19 cellular contexts compared by ENCODE assay signal in genomic region chr20:50843331-50844276, GRCh38. TPM values are rescaled to one million over a fixed set of nuclear protein-coding genes. Genes with fewer than 3 reads are reported as not detected.
DNase-seq lines count a peak whose midpoint lies in the region; ATAC-seq, FAIRE-seq and TF ChIP-seq lines count a peak whose summit lies in the region.
"Had no signal": no experiment of that assay in that cellular context is flagged by ENCODE, and none has a peak within 500 bp of the region (broad histone marks: within the 10 kb centered on the region; RNA-seq: fewer than 3 reads in every experiment).

No MANE protein-coding gene starts in this region.

- H3K36me3 Mint-ChIP-seq in activated CD4-positive, alpha-beta T cell treated with anti-CD3 and anti-CD28 coated beads, Interleukin-2, amount 10 ng/mL, durations not matched to agents 7 days and 5 days (ENCODE audit: low read depth): no peaks in the 10 kb centered on the region
- H3K36me3 Mint-ChIP-seq in stimulated activated effector memory CD8-positive, alpha-beta T cell treated with anti-CD3 and anti-CD28 coated beads, Interleukin-12 subunit alpha, Interleukin-12 subunit beta, amount 100 ng/mL, for 72 hours: no peaks in the 10 kb centered on the region
- H3K36me3 Mint-ChIP-seq: brain had no signal

- H2AFZ ChIP-seq in OCI-LY7 (ENCODE audit: low read length): no peak overlapping the region
- H2AFZ ChIP-seq: PC-9 had no signal

- H3K4me3 Mint-ChIP-seq in activated CD4-positive, alpha-beta T cell treated with anti-CD3 and anti-CD28 coated beads, Interleukin-2, amount 10 ng/mL, durations not matched to agents 7 days and 5 days: no peak overlapping the region
- no peak overlapping the region for H3K4me3 Mint-ChIP-seq in stimulated activated effector memory CD8-positive, alpha-beta T cell treated with anti-CD3 and anti-CD28 coated beads, Interleukin-12 subunit alpha, Interleukin-12 subunit beta, amount 100 ng/mL, for 72 hours
- H3K4me3 Mint-ChIP-seq: brain, nephron progenitor cell had no signal

- H3K4me1 Mint-ChIP-seq in activated CD4-positive, alpha-beta T cell treated with anti-CD3 and anti-CD28 coated beads, Interleukin-2, amount 10 ng/mL, durations not matched to agents 7 days and 5 days: peaks cover 19% of the 10 kb centered on the region
- peaks cover 22% of the 10 kb centered on the region for H3K4me1 Mint-ChIP-seq in stimulated activated effector memory CD8-positive, alpha-beta T cell treated with anti-CD3 and anti-CD28 coated beads, Interleukin-12 subunit alpha, Interleukin-12 subunit beta, amount 100 ng/mL, for 72 hours

- POLR2A ChIA-PET in activated CD4-positive, alpha-beta T cell treated with anti-CD3 and anti-CD28 coated beads, Interleukin-2, amount 10 ng/mL, durations not matched to agents 7 days and 5 days (lab: Charles Lee): no interaction called here
- POLR2A ChIA-PET in OCI-LY7 (lab: Charles Lee): no interaction called here

- H3K36me3 ChIP-seq in OCI-LY7 (ENCODE audit: insufficient read depth, low read length) (peaks cover 86% of the 10 kb centered on the region), bronchial epithelial cell (ENCODE audit: control insufficient read depth, insufficient read depth, low read length) (peaks cover 3% of the 10 kb centered on the region), WERI-Rb-1 (no peaks in the 10 kb centered on the region)
- H3K36me3 ChIP-seq: right atrium auricular region, thoracic aorta had no signal

- TF ChIP-seq CTCF in OCI-LY7 (conservative IDR thresholded peaks at IDR 0.05; ENCODE audit: low read length) (no peak), bronchial epithelial cell (IDR thresholded peaks at IDR 0.05; ENCODE audit: insufficient read depth, low read length, severe bottlenecking) (no peak), WERI-Rb-1 (IDR thresholded peaks at IDR 0.05; ENCODE audit: low read depth, low read length) (no peak)

- DNase-seq in activated CD4-positive, alpha-beta T cell treated with anti-CD3 and anti-CD28 coated beads, Interleukin-2, amount 10 ng/mL, durations not matched to agents 7 days and 5 days: no peak
- DNase-seq in activated CD4-positive, alpha-beta T cell treated with anti-CD3 and anti-CD28 coated beads, Interleukin-2, amount 50 U/mL, for 1 hour: no peak
- DNase-seq in OCI-LY7 (ENCODE audit: low spot score) (no peak), bronchial epithelial cell (ENCODE audit: low read depth) (peak; percentile 85), WERI-Rb-1 (no peak), SKM-1 (lab: John Stamatoyannopoulos, UW; ENCODE audit: unreplicated experiment) (no peak)
- DNase-seq in stimulated activated effector memory CD8-positive, alpha-beta T cell treated with anti-CD3 and anti-CD28 coated beads, Interleukin-12 subunit alpha, Interleukin-12 subunit beta, amount 100 ng/mL, for 72 hours (ENCODE audit: low spot score in 2 of 2): no peak
- DNase-seq: 8988T; activated effector memory CD4-positive, alpha-beta T cell treated with anti-CD3 and anti-CD28 coated beads, Interleukin-2, amount 50 U/mL, for 16 hours; NCI-H2029; NCI-H510A treated with DMSO at 0.1 percent for 48 hours; nephron progenitor cell; PC-9 had no signal

- intact Hi-C loops in OCI-LY7 (cut with micrococcal nuclease; ENCODE audit: unreplicated experiment): no loop called here

- H3K27me3 ChIP-seq in bronchial epithelial cell (ENCODE audit: control insufficient read depth, insufficient read depth, low read length) (no peaks in the 10 kb centered on the region), WERI-Rb-1 (ENCODE audit: insufficient read depth, low read depth, severe bottlenecking) (no peaks in the 10 kb centered on the region)
- H3K27me3 ChIP-seq: right atrium auricular region had no signal

- peaks cover 12% of the 10 kb centered on the region; the same call in 1 of the 2 replicates for H3K79me2 ChIP-seq in OCI-LY7 (ENCODE audit: insufficient read depth, low read depth, low read length)

- H3K27me3 Mint-ChIP-seq in activated CD4-positive, alpha-beta T cell treated with anti-CD3 and anti-CD28 coated beads, Interleukin-2, amount 10 ng/mL, durations not matched to agents 7 days and 5 days: no peaks in the 10 kb centered on the region
- H3K27me3 Mint-ChIP-seq: brain had no signal

- no peaks in the 10 kb centered on the region for H4K20me1 ChIP-seq in OCI-LY7 (ENCODE audit: insufficient read depth, low read length)

- H3K4me3 ChIP-seq in OCI-LY7 (ENCODE audit: low read depth, low read length, poor library complexity, severe bottlenecking) (no peak overlapping the region), bronchial epithelial cell (ENCODE audit: low read depth, low read length) (no peak overlapping the region), WERI-Rb-1 (ENCODE audit: low read depth, low read length) (no peak overlapping the region)
- H3K4me3 ChIP-seq: PC-9, right atrium auricular region, thoracic aorta had no signal

- no peaks in the 10 kb centered on the region for H3K9me3 Mint-ChIP-seq in activated CD4-positive, alpha-beta T cell treated with anti-CD3 and anti-CD28 coated beads, Interleukin-2, amount 10 ng/mL, durations not matched to agents 7 days and 5 days
- no peaks in the 10 kb centered on the region for H3K9me3 Mint-ChIP-seq in stimulated activated effector memory CD8-positive, alpha-beta T cell treated with anti-CD3 and anti-CD28 coated beads, Interleukin-12 subunit alpha, Interleukin-12 subunit beta, amount 100 ng/mL, for 72 hours
- H3K9me3 Mint-ChIP-seq: nephron progenitor cell had no signal

- H3K9me3 ChIP-seq in OCI-LY7 (ENCODE audit: low read length) (no peaks in the 10 kb centered on the region), WERI-Rb-1 (ENCODE audit: severe bottlenecking) (no peaks in the 10 kb centered on the region)
- H3K9me3 ChIP-seq: right atrium auricular region, thoracic aorta had no signal

- no TSS peak for BruUV-seq in OCI-LY7 (replicated peaks; lab: Mats Ljungman, UMichigan)

- no peak for FAIRE-seq in bronchial epithelial cell (lab: Jason Lieb, UNC)
- FAIRE-seq: TTC549 had no signal

- H3K9me2 ChIP-seq in OCI-LY7 (ENCODE audit: insufficient read depth, low read length): no peaks in the 10 kb centered on the region

- no peak overlapping the region for H3K4me2 ChIP-seq in OCI-LY7 (ENCODE audit: low read length)
- H3K4me2 ChIP-seq: PC-9 had no signal

- peak overlapping the region; percentile 10 for H3K27ac ChIP-seq in OCI-LY7 (ENCODE audit: low read depth, low read length, poor library complexity, severe bottlenecking)
- H3K27ac ChIP-seq in WERI-Rb-1: no peak overlapping the region
- H3K27ac ChIP-seq: C4-2B, PC-9, right atrium auricular region had no signal

- peak overlapping the region; percentile 75 for H3K27ac Mint-ChIP-seq in activated CD4-positive, alpha-beta T cell treated with anti-CD3 and anti-CD28 coated beads, Interleukin-2, amount 10 ng/mL, durations not matched to agents 7 days and 5 days
- H3K27ac Mint-ChIP-seq in stimulated activated effector memory CD8-positive, alpha-beta T cell treated with anti-CD3 and anti-CD28 coated beads, Interleukin-12 subunit alpha, Interleukin-12 subunit beta, amount 100 ng/mL, for 72 hours: peak overlapping the region; percentile 70
- H3K27ac Mint-ChIP-seq: brain, nephron progenitor cell had no signal

- ATAC-seq in stimulated activated effector memory CD8-positive, alpha-beta T cell treated with anti-CD3 and anti-CD28 coated beads, Interleukin-12 subunit alpha, Interleukin-12 subunit beta, amount 100 ng/mL, for 72 hours: no peak
- no peak for ATAC-seq in GM19351 (IDR thresholded peaks at IDR 0.05; ENCODE audit: unreplicated experiment)

- CTCF ChIA-PET in activated CD4-positive, alpha-beta T cell treated with anti-CD3 and anti-CD28 coated beads, Interleukin-2, amount 10 ng/mL, durations not matched to agents 7 days and 5 days (lab: Charles Lee): interaction anchor here (0.6 kb wide), 2 partner anchors 56 to 234 kb away, joined by 3 to 5 read pairs; no protein-coding TSS in a partner anchor
- CTCF ChIA-PET in OCI-LY7 (lab: Charles Lee; ENCODE audit: unreplicated experiment): no interaction called here

- peaks cover 46% of the 10 kb centered on the region for H3K4me1 ChIP-seq in OCI-LY7 (ENCODE audit: insufficient read depth, low read length, poor library complexity, severe bottlenecking)

RNA-seq across cellular contexts. Expression of gene BCAS4, which starts 48.7 kb away (rescaled TPM):
- 10 to 100 TPM in 1 of 2 experiments, 1 to 10 TPM in 1; 7.4 to 10.6 TPM for total RNA-seq in activated CD4-positive, alpha-beta T cell treated with anti-CD3 and anti-CD28 coated beads, Interleukin-2, amount 10 ng/mL, durations not matched to agents 7 days and 5 days
- 128 and 181 TPM in 2 replicates for total RNA-seq in OCI-LY7 (2014; rRNA removed; shearing (Covaris generic))
- total RNA-seq in OCI-LY7 (2022) (166 and 173 TPM in 2 replicates), bronchial epithelial cell (5.5 and 12.2 TPM in 2 replicates)
